12 cellular contexts compared by ENCODE assay signal in the genomic region with DNA sequence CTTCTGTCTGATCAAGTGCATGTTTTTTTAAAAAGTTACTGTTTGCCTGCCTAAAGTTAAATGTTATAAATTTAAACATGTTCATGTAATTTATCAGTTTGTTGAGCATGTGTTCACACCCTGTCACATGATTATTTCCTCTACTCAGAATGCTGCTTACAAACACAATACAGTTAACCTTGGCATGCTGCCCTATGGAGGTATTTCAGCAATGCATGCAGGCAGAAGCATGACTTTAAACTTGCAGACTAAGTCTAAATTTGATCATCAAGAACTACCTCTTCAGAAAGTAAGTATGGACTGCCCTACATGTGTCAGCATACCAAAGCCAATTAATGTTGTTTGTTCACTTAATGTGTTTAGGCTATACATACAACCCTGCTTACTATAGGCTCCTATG.
DNase-seq lines count a peak whose midpoint lies in the region; FAIRE-seq and TF ChIP-seq lines count a peak whose summit lies in the region.
"Had no signal": no experiment of that assay in that cellular context is flagged by ENCODE, and none has a peak within 500 bp of the region (broad histone marks: within the 10 kb centered on the region; RNA-seq: fewer than 3 reads in every experiment).

No MANE protein-coding gene starts in this region.

- no peak overlapping the region for H3K27ac Mint-ChIP-seq in activated naive CD8-positive, alpha-beta T cell treated with anti-CD3 and anti-CD28 coated beads for 36 hours
- H3K27ac Mint-ChIP-seq: natural killer cell treated with Interleukin-12 subunit alpha and Interleukin-12 subunit beta and Interleukin-15 and Interleukin-18, amount 100 ng/mL, for 72 hours had no signal

- H3K36me3 Mint-ChIP-seq in activated naive CD8-positive, alpha-beta T cell treated with anti-CD3 and anti-CD28 coated beads for 36 hours, result no peaks in the 10 kb centered on the region
- H3K36me3 Mint-ChIP-seq: natural killer cell treated with Interleukin-12 subunit alpha and Interleukin-12 subunit beta and Interleukin-15 and Interleukin-18, amount 100 ng/mL, for 72 hours had no signal

- H3K4me2 ChIP-seq in Loucy (ENCODE audit: low read depth, low read length, poor library complexity, severe bottlenecking), result no peak overlapping the region

- peaks cover 4% of the 10 kb centered on the region for H3K27me3 Mint-ChIP-seq in activated naive CD8-positive, alpha-beta T cell treated with anti-CD3 and anti-CD28 coated beads for 36 hours
- H3K27me3 Mint-ChIP-seq: natural killer cell treated with Interleukin-12 subunit alpha and Interleukin-12 subunit beta and Interleukin-15 and Interleukin-18, amount 100 ng/mL, for 72 hours had no signal

- H2AFZ ChIP-seq in Loucy (ENCODE audit: low read length), result peak overlapping the region; percentile 9; the same call in 1 of the 2 replicates

- no peaks in the 10 kb centered on the region for H3F3A ChIP-seq in Loucy (ENCODE audit: low read depth)

- H3K36me3 ChIP-seq in Loucy (ENCODE audit: insufficient read depth, low read length), result no peaks in the 10 kb centered on the region
- no peaks in the 10 kb centered on the region for H3K36me3 ChIP-seq in bronchial epithelial cell (ENCODE audit: control insufficient read depth, insufficient read depth, low read length)

- no peak overlapping the region for H3K4me3 Mint-ChIP-seq in activated naive CD8-positive, alpha-beta T cell treated with anti-CD3 and anti-CD28 coated beads for 36 hours
- H3K4me3 Mint-ChIP-seq: natural killer cell treated with Interleukin-12 subunit alpha and Interleukin-12 subunit beta and Interleukin-15 and Interleukin-18, amount 100 ng/mL, for 72 hours had no signal

- H3K9me3 Mint-ChIP-seq in activated naive CD8-positive, alpha-beta T cell treated with anti-CD3 and anti-CD28 coated beads for 36 hours, result no peaks in the 10 kb centered on the region
- H3K9me3 Mint-ChIP-seq: natural killer cell treated with Interleukin-12 subunit alpha and Interleukin-12 subunit beta and Interleukin-15 and Interleukin-18, amount 100 ng/mL, for 72 hours had no signal

- no peaks in the 10 kb centered on the region for H3K9me3 ChIP-seq in Loucy (ENCODE audit: insufficient read depth, low read depth, low read length)

- TF ChIP-seq CTCF in Loucy (conservative IDR thresholded peaks at IDR 0.05; ENCODE audit: low read length) (no peak), bronchial epithelial cell (IDR thresholded peaks at IDR 0.05; ENCODE audit: insufficient read depth, low read length, severe bottlenecking) (no peak)

- no peaks in the 10 kb centered on the region for H3K79me2 ChIP-seq in Loucy (ENCODE audit: insufficient read depth, low read length)

- H3K4me3 ChIP-seq in Loucy (ENCODE audit: low read length, poor library complexity, severe bottlenecking), result no peak overlapping the region
- no peak overlapping the region for H3K4me3 ChIP-seq in bronchial epithelial cell (ENCODE audit: low read depth, low read length)

- H3K9ac ChIP-seq in Loucy (ENCODE audit: low read depth, low read length, poor library complexity, severe bottlenecking), result no peak overlapping the region

- peak; percentile 68 for DNase-seq in EH (ENCODE audit: low read depth)
- DNase-seq in bronchial epithelial cell (ENCODE audit: low read depth), result peak; percentile 87
- peak; percentile 63 for DNase-seq in kidney glomerular epithelial cell (lab: John Stamatoyannopoulos, UW)
- DNase-seq in CD1c-positive myeloid dendritic cell (ENCODE audit: extremely low spot score), result no peak
- DNase-seq in NOMO-1 treated with DMSO at 0.1 percent for 48 hours (lab: John Stamatoyannopoulos, UW; ENCODE audit: unreplicated experiment), result no peak
- DNase-seq in SK-N-DZ (ENCODE audit: low spot score), result no peak
- no peak for DNase-seq in activated naive CD8-positive, alpha-beta T cell treated with anti-CD3 and anti-CD28 coated beads for 36 hours
- DNase-seq: activated T-cell treated with anti-CD3 and anti-CD28 coated beads, Interleukin-2, amount 50 U/mL, for 1 hour; DMS79 treated with DMSO at 0.1 percent for 48 hours; stimulated activated naive CD4-positive, alpha-beta T cell treated with Interleukin-2 at 50 U/mL for 16 hours had no signal

- H3K9me2 ChIP-seq in Loucy (replicated peaks; ENCODE audit: low read depth, low read length), result no peaks in the 10 kb centered on the region

- no peaks in the 10 kb centered on the region for H4K20me1 ChIP-seq in Loucy (ENCODE audit: insufficient read depth, low read length, poor library complexity, severe bottlenecking)

- no peaks in the 10 kb centered on the region for H3K27me3 ChIP-seq in Loucy (ENCODE audit: insufficient read depth, low read length, poor library complexity, severe bottlenecking)
- no peaks in the 10 kb centered on the region for H3K27me3 ChIP-seq in bronchial epithelial cell (ENCODE audit: control insufficient read depth, insufficient read depth, low read length)

- H3K4me1 ChIP-seq in Loucy (ENCODE audit: insufficient read depth, low read length, poor library complexity, severe bottlenecking), result no peaks in the 10 kb centered on the region

- H3K4me1 Mint-ChIP-seq in activated naive CD8-positive, alpha-beta T cell treated with anti-CD3 and anti-CD28 coated beads for 36 hours, result no peaks in the 10 kb centered on the region

- FAIRE-seq in bronchial epithelial cell (lab: Jason Lieb, UNC), result no peak

Comparison
In these comparisons a context has a peak if more than half of its experiments do, and no peak if none do; other contexts are left out.
1. DNase-seq: peak in EH (single experiment), bronchial epithelial cell (single experiment) and kidney glomerular epithelial cell (single experiment); none in CD1c-positive myeloid dendritic cell (single experiment), NOMO-1 treated with DMSO at 0.1 percent for 48 hours (single experiment), SK-N-DZ (single experiment) and activated naive CD8-positive, alpha-beta T cell treated with anti-CD3 and anti-CD28 coated beads for 36 hours (single experiment).